1 cellular context compared by ENCODE assay signal in genomic region chr10:102720775-102721301, GRCh38.
A peak's percentile ranks its signal among the peaks of the same experiment; 100 is the strongest.
TF ChIP-seq lines count a peak whose summit lies in the region.

No MANE protein-coding gene starts in this region.

TF ChIP-seq in HepG2, 621 proteins besides CTCF, POLR2A, EP300 and RAD21:
- 0 out of 2 replicates have a peak, but pooled peaks have one; percentile 28 for TF ChIP-seq ZNF263 (CRISPR knock-in tag; IDR thresholded peaks at IDR 0.05)
- no peak for TF ChIP-seq REL (CRISPR knock-in tag; conservative IDR thresholded peaks at IDR 0.05)
TF ChIP-seq in HepG2: peak in this region for 1.
